In genomic region chr17:47650525-47651522, GRCh38 we compare ENCODE assay signal across 1 cellular context.
TF ChIP-seq lines count a peak whose summit lies in the region.

No MANE protein-coding gene starts in this region.

TF ChIP-seq in K562, 482 proteins besides CTCF, POLR2A, EP300 and RAD21 (continued from another document and continues in another):
- TF ChIP-seq ZNF609 (CRISPR knock-in tag; IDR thresholded peaks at IDR 0.05; ENCODE audit: borderline replicate concordance) (no peak), SRSF3 (IDR thresholded peaks at IDR 0.05; ENCODE audit: insufficient read depth, low read length) (no peak), GTF2A2 (tag; IDR thresholded peaks at IDR 0.05) (no peak), HMBOX1 (IDR thresholded peaks at IDR 0.05) (no peak), MYBL2 (IDR thresholded peaks at IDR 0.05; ENCODE audit: low read depth) (no peak), MYBL2 (CRISPR knock-in tag; IDR thresholded peaks at IDR 0.05; ENCODE audit: borderline replicate concordance) (no peak), HDAC2 (IDR thresholded peaks at IDR 0.05) (0 out of 2 replicates have a peak, but pooled peaks have one; percentile 31), ZC3H8 (IDR thresholded peaks at IDR 0.05) (no peak), MBD1 (CRISPR knock-in tag; IDR thresholded peaks at IDR 0.05) (no peak), TEAD4 (IDR thresholded peaks at IDR 0.05; ENCODE audit: low read length) (no peak), TEAD4 (CRISPR knock-in tag; IDR thresholded peaks at IDR 0.05; ENCODE audit: borderline replicate concordance) (no peak), ZNF518B (CRISPR knock-in tag; IDR thresholded peaks at IDR 0.05) (no peak), ADNP (tag; IDR thresholded peaks at IDR 0.05) (no peak), TOE1 (IDR thresholded peaks at IDR 0.05; ENCODE audit: borderline replicate concordance) (no peak), TOE1 (CRISPR knock-in tag; IDR thresholded peaks at IDR 0.05; ENCODE audit: borderline replicate concordance, low read depth) (no peak), ZBTB40 (IDR thresholded peaks at IDR 0.05) (peak; percentile 64), ZBTB40 (CRISPR knock-in tag; IDR thresholded peaks at IDR 0.05) (no peak), ZNF133 (CRISPR knock-in tag; IDR thresholded peaks at IDR 0.05) (no peak), HMG20B (CRISPR knock-in tag; IDR thresholded peaks at IDR 0.05) (no peak), GATAD2B (IDR thresholded peaks at IDR 0.05; ENCODE audit: borderline replicate concordance) (no peak), IRF2 (CRISPR knock-in tag; IDR thresholded peaks at IDR 0.05) (no peak), MTA3 (IDR thresholded peaks at IDR 0.05; ENCODE audit: borderline replicate concordance) (no peak), ZNF282 (CRISPR knock-in tag; IDR thresholded peaks at IDR 0.05) (no peak), MCM5 (IDR thresholded peaks at IDR 0.05; ENCODE audit: low read depth) (no peak), RNF2 (IDR thresholded peaks at IDR 0.05) (peak; percentile 55; the same call in 1 of the 2 replicates), NEUROD1 (IDR thresholded peaks at IDR 0.05; ENCODE audit: borderline replicate concordance, low read depth, low read length, partially characterized antibody) (peak; percentile 95), ZNF830 (CRISPR knock-in tag; IDR thresholded peaks at IDR 0.05) (no peak), TSC22D4 (tag; IDR thresholded peaks at IDR 0.05) (no peak), ZNF347 (CRISPR knock-in tag; IDR thresholded peaks at IDR 0.05; ENCODE audit: low read depth) (no peak), ZNF232 (CRISPR knock-in tag; IDR thresholded peaks at IDR 0.05) (no peak), E2F3 (CRISPR knock-in tag; IDR thresholded peaks at IDR 0.05) (0 out of 2 replicates have a peak, but pooled peaks have one; percentile 11), ZNF121 (CRISPR knock-in tag; conservative IDR thresholded peaks at IDR 0.05) (no peak), ZNF12 (CRISPR knock-in tag; IDR thresholded peaks at IDR 0.05) (no peak), SMAD4 (CRISPR knock-in tag; conservative IDR thresholded peaks at IDR 0.05) (no peak), ARID2 (IDR thresholded peaks at IDR 0.05) (no peak), BMI1 (IDR thresholded peaks at IDR 0.05; ENCODE audit: low read length) (no peak), HDAC6 (IDR thresholded peaks at IDR 0.05; ENCODE audit: low read depth, low read length) (no peak), ZFP91 (CRISPR knock-in tag; IDR thresholded peaks at IDR 0.05) (no peak), KLF10 (CRISPR knock-in tag; IDR thresholded peaks at IDR 0.05) (no peak), ZNF76 (CRISPR knock-in tag; IDR thresholded peaks at IDR 0.05; ENCODE audit: borderline replicate concordance) (no peak), USF1 (CRISPR knock-in tag; IDR thresholded peaks at IDR 0.05) (no peak), ZNF75A (CRISPR knock-in tag; IDR thresholded peaks at IDR 0.05) (no peak), ZNF57 (CRISPR knock-in tag; IDR thresholded peaks at IDR 0.05) (no peak), ZNF274 (IDR thresholded peaks at IDR 0.05; ENCODE audit: borderline replicate concordance, low read depth, low read length) (no peak)
